1 cellular context compared by ENCODE assay signal in the genomic region with DNA sequence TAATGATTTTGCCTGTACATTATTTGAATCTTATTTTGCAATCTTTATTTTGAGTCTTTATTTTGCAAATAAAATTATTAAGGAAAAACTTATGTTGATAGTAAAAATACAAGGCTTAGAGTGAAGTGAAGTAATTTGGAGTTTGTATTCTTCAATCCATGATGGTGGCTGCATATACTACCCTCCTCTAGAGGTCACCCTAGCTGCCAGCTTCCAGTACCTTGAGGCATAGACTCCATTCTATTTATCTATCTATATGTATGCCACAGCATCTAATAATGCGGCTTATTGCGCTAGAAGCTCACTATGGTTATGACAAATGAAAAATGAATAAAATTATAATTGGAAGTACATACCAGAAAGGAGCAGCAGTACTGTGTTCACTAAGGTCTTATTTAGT.
TF ChIP-seq lines count a peak whose summit lies in the region.

No MANE protein-coding gene starts in this region.

TF ChIP-seq in HepG2, 621 proteins besides CTCF, POLR2A, EP300 and RAD21 (continued from another document):
- TF ChIP-seq ZNF614 (CRISPR knock-in tag; IDR thresholded peaks at IDR 0.05; ENCODE audit: borderline replicate concordance), result no peak
- TF ChIP-seq ZNF335 (CRISPR knock-in tag; IDR thresholded peaks at IDR 0.05), result no peak
- TF ChIP-seq, protein P1, sequence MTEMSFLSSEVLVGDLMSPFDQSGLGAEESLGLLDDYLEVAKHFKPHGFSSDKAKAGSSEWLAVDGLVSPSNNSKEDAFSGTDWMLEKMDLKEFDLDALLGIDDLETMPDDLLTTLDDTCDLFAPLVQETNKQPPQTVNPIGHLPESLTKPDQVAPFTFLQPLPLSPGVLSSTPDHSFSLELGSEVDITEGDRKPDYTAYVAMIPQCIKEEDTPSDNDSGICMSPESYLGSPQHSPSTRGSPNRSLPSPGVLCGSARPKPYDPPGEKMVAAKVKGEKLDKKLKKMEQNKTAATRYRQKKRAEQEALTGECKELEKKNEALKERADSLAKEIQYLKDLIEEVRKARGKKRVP (CRISPR knock-in tag; IDR thresholded peaks at IDR 0.05), result 0 out of 4 replicates have a peak, but pooled peaks of 1 of the 2 experiments have one; percentile 23
- TF ChIP-seq ZSCAN25 (CRISPR knock-in tag; IDR thresholded peaks at IDR 0.05), result no peak
- TF ChIP-seq CEBPB (IDR thresholded peaks at IDR 0.05; ENCODE audit: borderline replicate concordance, low read depth, low read length), result no peak
- no peak for TF ChIP-seq ZSCAN9 (CRISPR knock-in tag; IDR thresholded peaks at IDR 0.05; ENCODE audit: borderline replicate concordance)
- TF ChIP-seq RELA (CRISPR knock-in tag; IDR thresholded peaks at IDR 0.05), result no peak
- no peak for TF ChIP-seq CREB1 (IDR thresholded peaks at IDR 0.05)
- TF ChIP-seq CREB1 (CRISPR knock-in tag; IDR thresholded peaks at IDR 0.05), result no peak
- TF ChIP-seq PITX1 (CRISPR knock-in tag; IDR thresholded peaks at IDR 0.05), result no peak
- TF ChIP-seq, protein P2, sequence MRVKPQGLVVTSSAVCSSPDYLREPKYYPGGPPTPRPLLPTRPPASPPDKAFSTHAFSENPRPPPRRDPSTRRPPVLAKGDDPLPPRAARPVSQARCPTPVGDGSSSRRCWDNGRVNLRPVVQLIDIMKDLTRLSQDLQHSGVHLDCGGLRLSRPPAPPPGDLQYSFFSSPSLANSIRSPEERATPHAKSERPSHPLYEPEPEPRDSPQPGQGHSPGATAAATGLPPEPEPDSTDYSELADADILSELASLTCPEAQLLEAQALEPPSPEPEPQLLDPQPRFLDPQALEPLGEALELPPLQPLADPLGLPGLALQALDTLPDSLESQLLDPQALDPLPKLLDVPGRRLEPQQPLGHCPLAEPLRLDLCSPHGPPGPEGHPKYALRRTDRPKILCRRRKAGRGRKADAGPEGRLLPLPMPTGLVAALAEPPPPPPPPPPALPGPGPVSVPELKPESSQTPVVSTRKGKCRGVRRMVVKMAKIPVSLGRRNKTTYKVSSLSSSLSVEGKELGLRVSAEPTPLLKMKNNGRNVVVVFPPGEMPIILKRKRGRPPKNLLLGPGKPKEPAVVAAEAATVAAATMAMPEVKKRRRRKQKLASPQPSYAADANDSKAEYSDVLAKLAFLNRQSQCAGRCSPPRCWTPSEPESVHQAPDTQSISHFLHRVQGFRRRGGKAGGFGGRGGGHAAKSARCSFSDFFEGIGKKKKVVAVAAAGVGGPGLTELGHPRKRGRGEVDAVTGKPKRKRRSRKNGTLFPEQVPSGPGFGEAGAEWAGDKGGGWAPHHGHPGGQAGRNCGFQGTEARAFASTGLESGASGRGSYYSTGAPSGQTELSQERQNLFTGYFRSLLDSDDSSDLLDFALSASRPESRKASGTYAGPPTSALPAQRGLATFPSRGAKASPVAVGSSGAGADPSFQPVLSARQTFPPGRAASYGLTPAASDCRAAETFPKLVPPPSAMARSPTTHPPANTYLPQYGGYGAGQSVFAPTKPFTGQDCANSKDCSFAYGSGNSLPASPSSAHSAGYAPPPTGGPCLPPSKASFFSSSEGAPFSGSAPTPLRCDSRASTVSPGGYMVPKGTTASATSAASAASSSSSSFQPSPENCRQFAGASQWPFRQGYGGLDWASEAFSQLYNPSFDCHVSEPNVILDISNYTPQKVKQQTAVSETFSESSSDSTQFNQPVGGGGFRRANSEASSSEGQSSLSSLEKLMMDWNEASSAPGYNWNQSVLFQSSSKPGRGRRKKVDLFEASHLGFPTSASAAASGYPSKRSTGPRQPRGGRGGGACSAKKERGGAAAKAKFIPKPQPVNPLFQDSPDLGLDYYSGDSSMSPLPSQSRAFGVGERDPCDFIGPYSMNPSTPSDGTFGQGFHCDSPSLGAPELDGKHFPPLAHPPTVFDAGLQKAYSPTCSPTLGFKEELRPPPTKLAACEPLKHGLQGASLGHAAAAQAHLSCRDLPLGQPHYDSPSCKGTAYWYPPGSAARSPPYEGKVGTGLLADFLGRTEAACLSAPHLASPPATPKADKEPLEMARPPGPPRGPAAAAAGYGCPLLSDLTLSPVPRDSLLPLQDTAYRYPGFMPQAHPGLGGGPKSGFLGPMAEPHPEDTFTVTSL (CRISPR knock-in tag; IDR thresholded peaks at IDR 0.05; ENCODE audit: borderline replicate concordance), result no peak
- TF ChIP-seq, protein P3, sequence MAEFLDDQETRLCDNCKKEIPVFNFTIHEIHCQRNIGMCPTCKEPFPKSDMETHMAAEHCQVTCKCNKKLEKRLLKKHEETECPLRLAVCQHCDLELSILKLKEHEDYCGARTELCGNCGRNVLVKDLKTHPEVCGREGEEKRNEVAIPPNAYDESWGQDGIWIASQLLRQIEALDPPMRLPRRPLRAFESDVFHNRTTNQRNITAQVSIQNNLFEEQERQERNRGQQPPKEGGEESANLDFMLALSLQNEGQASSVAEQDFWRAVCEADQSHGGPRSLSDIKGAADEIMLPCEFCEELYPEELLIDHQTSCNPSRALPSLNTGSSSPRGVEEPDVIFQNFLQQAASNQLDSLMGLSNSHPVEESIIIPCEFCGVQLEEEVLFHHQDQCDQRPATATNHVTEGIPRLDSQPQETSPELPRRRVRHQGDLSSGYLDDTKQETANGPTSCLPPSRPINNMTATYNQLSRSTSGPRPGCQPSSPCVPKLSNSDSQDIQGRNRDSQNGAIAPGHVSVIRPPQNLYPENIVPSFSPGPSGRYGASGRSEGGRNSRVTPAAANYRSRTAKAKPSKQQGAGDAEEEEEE (CRISPR knock-in tag; IDR thresholded peaks at IDR 0.05; ENCODE audit: borderline replicate concordance), result no peak
- no peak for TF ChIP-seq NFE2 (CRISPR knock-in tag; IDR thresholded peaks at IDR 0.05)
- TF ChIP-seq ZBTB7B (CRISPR knock-in tag; IDR thresholded peaks at IDR 0.05), result no peak
- TF ChIP-seq CENPX (CRISPR knock-in tag; IDR thresholded peaks at IDR 0.05), result no peak
- no peak for TF ChIP-seq KAT7 (CRISPR knock-in tag; IDR thresholded peaks at IDR 0.05; ENCODE audit: borderline replicate concordance)
- no peak for TF ChIP-seq ZNF34 (CRISPR knock-in tag; IDR thresholded peaks at IDR 0.05; ENCODE audit: borderline replicate concordance)
- TF ChIP-seq ZNF792 (CRISPR knock-in tag; IDR thresholded peaks at IDR 0.05), result peak; percentile 5; the same call in 1 of the 2 replicates
- TF ChIP-seq, protein P4, sequence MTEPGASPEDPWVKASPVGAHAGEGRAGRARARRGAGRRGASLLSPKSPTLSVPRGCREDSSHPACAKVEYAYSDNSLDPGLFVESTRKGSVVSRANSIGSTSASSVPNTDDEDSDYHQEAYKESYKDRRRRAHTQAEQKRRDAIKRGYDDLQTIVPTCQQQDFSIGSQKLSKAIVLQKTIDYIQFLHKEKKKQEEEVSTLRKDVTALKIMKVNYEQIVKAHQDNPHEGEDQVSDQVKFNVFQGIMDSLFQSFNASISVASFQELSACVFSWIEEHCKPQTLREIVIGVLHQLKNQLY (CRISPR knock-in tag; IDR thresholded peaks at IDR 0.05), result 0 out of 2 replicates have a peak, but pooled peaks have one; percentile 2
